In the genomic region with DNA sequence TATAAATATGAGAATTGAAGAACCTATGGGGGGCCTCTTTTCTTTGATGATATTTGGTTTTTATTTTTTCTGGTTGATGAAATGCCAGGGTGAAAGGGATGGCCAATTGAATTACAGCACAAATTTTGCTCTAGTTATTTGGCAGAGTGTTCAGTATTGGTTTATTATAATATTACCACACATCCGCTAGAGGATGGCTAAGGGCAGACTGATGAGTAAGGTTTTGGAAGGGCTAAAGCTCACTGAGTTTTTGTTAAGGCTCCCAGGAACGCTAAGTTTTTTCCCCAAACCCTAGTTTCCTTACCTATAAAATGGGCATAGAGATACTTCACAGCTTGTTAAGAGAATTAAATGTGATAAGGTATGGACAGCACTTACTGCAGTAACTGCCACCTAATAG, we compare ENCODE assay signal across 25 cellular contexts. TPM values are rescaled to one million over a fixed set of nuclear protein-coding genes. Genes with fewer than 3 reads are reported as not detected.
"Had no signal": no experiment of that assay in that cellular context is flagged by ENCODE, and none has a peak within 500 bp of the region (broad histone marks: within the 10 kb centered on the region; RNA-seq: fewer than 3 reads in every experiment).

No MANE protein-coding gene starts in this region.

- H3K36me3 ChIP-seq: esophagus muscularis mucosa, heart left ventricle, neural progenitor cell, uterus had no signal

- H3K9ac ChIP-seq: neural progenitor cell, parathyroid adenoma had no signal

- H3K4me3 ChIP-seq: esophagus muscularis mucosa, heart left ventricle, neural progenitor cell, psoas muscle, uterus had no signal

- H3K4me1 ChIP-seq: esophagus muscularis mucosa, neural progenitor cell, parathyroid adenoma, uterus had no signal

- H3K27ac ChIP-seq: esophagus muscularis mucosa, heart left ventricle, neural progenitor cell, parathyroid adenoma, psoas muscle, uterus had no signal

- DNase-seq: activated CD4-positive, alpha-beta T cell treated with anti-CD3 and anti-CD28 coated beads for 4 hours; activated CD4-positive, alpha-beta T cell treated with anti-CD3 and anti-CD28 coated beads, Interleukin-2, amount 50 U/mL, for 4 hours; activated naive CD4-positive, alpha-beta T cell; activated T-cell treated with anti-CD3 and anti-CD28 coated beads for 4 hours; activated T-cell treated with anti-CD3 and anti-CD28 coated beads, Interleukin-2, amount 50 U/mL, for 72 hours; dermis blood vessel endothelial cell; effector CD4-positive, alpha-beta T cell; heart left ventricle; hypothalamus; immature natural killer cell; natural killer cell; occipital lobe; psoas muscle; stimulated activated CD4-positive, alpha-beta T cell treated with anti-CD3 and anti-CD28 coated beads, Interleukin-2, amount 100 ng/mL, for 48 hours; stimulated activated naive CD8-positive, alpha-beta T cell treated with anti-CD3 and anti-CD28 coated beads, Interleukin-15, Interleukin-2, amounts not matched to agents 100 U/mL and 50 U/mL, for 24 hours; substantia nigra; T-cell; uterus had no signal

- H3K27me3 ChIP-seq: esophagus muscularis mucosa, heart left ventricle, neural progenitor cell, uterus had no signal

- H3K9me3 ChIP-seq: esophagus muscularis mucosa, heart left ventricle, psoas muscle, uterus had no signal

RNA-seq across cellular contexts. Expression of a gene that starts 34.3 kb away (rescaled TPM):
- total RNA-seq: activated naive CD4-positive, alpha-beta T cell treated with anti-CD3 and anti-CD28 coated beads, Interleukin-2, amount 50 U/mL, for 72 hours; activated T-cell treated with anti-CD3 and anti-CD28 coated beads, Interleukin-2, amount 50 U/mL, for 72 hours; bronchial epithelial cell; dermis blood vessel endothelial cell; esophagus muscularis mucosa; kidney epithelial cell; lower leg skin; natural killer cell; occipital lobe; psoas muscle; T-cell; uterus had no signal

RNA-seq across cellular contexts. Expression of a gene that starts 54.1 kb away (rescaled TPM):
- total RNA-seq: activated naive CD4-positive, alpha-beta T cell treated with anti-CD3 and anti-CD28 coated beads, Interleukin-2, amount 50 U/mL, for 72 hours; activated T-cell treated with anti-CD3 and anti-CD28 coated beads, Interleukin-2, amount 50 U/mL, for 72 hours; bronchial epithelial cell; natural killer cell; T-cell had no signal
